18 cellular contexts compared by ENCODE assay signal in the genomic region with DNA sequence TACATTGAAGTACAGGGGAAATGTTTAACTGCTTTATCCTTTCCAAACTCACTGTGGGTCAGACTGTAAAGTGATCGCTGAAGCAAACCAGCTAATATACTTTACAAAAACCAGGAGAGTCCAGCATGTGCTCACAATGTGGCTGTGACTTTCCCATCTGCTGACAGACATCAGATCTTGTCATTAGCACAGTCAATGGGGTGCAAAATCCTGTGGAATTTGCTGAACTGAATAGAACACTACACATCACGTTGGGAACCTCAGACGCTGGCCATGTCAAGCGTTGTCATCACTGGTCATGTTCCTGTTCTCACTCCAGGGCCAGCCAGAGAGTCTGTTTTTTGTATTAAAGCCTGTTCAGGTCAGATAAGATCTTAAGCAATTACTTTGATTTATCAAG.
DNase-seq lines count a peak whose midpoint lies in the region; ATAC-seq, FAIRE-seq and TF ChIP-seq lines count a peak whose summit lies in the region.
"Had no signal": no experiment of that assay in that cellular context is flagged by ENCODE, and none has a peak within 500 bp of the region (broad histone marks: within the 10 kb centered on the region; RNA-seq: fewer than 3 reads in every experiment).

No MANE protein-coding gene starts in this region.

- H3K79me2 ChIP-seq in astrocyte (ENCODE audit: insufficient read depth, low read length) (no peaks in the 10 kb centered on the region), osteoblast (ENCODE audit: insufficient read depth, low read length) (no peaks in the 10 kb centered on the region)

- H3K9me3 Mint-ChIP-seq in astrocyte (ENCODE audit: unreplicated experiment): peaks cover 2% of the 10 kb centered on the region

- no peaks in the 10 kb centered on the region for H3K27me3 Mint-ChIP-seq in astrocyte (ENCODE audit: low read depth, unreplicated experiment)
- H3K27me3 Mint-ChIP-seq: CD4-positive, alpha-beta memory T cell had no signal

- ATAC-seq in Right ventricle myocardium inferior: no peak
- no peak for ATAC-seq in HG03280 (IDR thresholded peaks at IDR 0.05; ENCODE audit: unreplicated experiment)

- H3K4me3 ChIP-seq in cardiac muscle cell: no peak overlapping the region
- no peak overlapping the region for H3K4me3 ChIP-seq in astrocyte (ENCODE audit: insufficient read depth, low read depth, low read length)
- H3K4me3 ChIP-seq in osteoblast (ENCODE audit: insufficient read depth, low read length): no peak overlapping the region

- FAIRE-seq in astrocyte (lab: Jason Lieb, UNC): peak; percentile 41
- FAIRE-seq: G401.6, GM12892 had no signal

- H3K36me3 ChIP-seq in cardiac muscle cell (no peaks in the 10 kb centered on the region), astrocyte (ENCODE audit: insufficient read depth, low read length) (no peaks in the 10 kb centered on the region), osteoblast (ENCODE audit: insufficient read depth, low read length) (no peaks in the 10 kb centered on the region)

- intact Hi-C loops in Right ventricle myocardium inferior (cut with DNase I): no loop called here

- H3K4me1 Mint-ChIP-seq in astrocyte (ENCODE audit: low read depth, unreplicated experiment): no peaks in the 10 kb centered on the region
- H3K4me1 Mint-ChIP-seq: CD4-positive, alpha-beta memory T cell had no signal

- H3K9ac ChIP-seq in astrocyte (ENCODE audit: low read length): no peak overlapping the region

- no peak overlapping the region for H3K4me3 Mint-ChIP-seq in astrocyte (ENCODE audit: unreplicated experiment)
- H3K4me3 Mint-ChIP-seq: CD4-positive, alpha-beta memory T cell had no signal

- H3K9me3 ChIP-seq in cardiac muscle cell (ENCODE audit: low read depth) (no peaks in the 10 kb centered on the region), astrocyte (ENCODE audit: insufficient read depth, low read depth, low read length) (no peaks in the 10 kb centered on the region), osteoblast (ENCODE audit: low read depth, low read length) (no peaks in the 10 kb centered on the region)
- H3K9me3 ChIP-seq: Caco-2 had no signal

- H4K20me1 ChIP-seq in astrocyte (ENCODE audit: insufficient read depth, low read length) (no peaks in the 10 kb centered on the region), osteoblast (ENCODE audit: insufficient read depth, low read length) (no peaks in the 10 kb centered on the region)

- peak overlapping the region; percentile 21 for H3K27ac Mint-ChIP-seq in astrocyte (ENCODE audit: unreplicated experiment)
- H3K27ac Mint-ChIP-seq: CD4-positive, alpha-beta memory T cell had no signal

- H3K27ac ChIP-seq in cardiac muscle cell: peak overlapping the region; percentile 35
- H3K27ac ChIP-seq in astrocyte (ENCODE audit: low read depth, low read length): no peak overlapping the region
- H3K27ac ChIP-seq in osteoblast (ENCODE audit: low read depth, low read length): no peak overlapping the region

- no peaks in the 10 kb centered on the region for H3K36me3 Mint-ChIP-seq in astrocyte (ENCODE audit: low read depth, unreplicated experiment)
- H3K36me3 Mint-ChIP-seq: CD4-positive, alpha-beta memory T cell had no signal

- H3K27me3 ChIP-seq in cardiac muscle cell (no peaks in the 10 kb centered on the region), astrocyte (ENCODE audit: insufficient read depth, low read length) (no peaks in the 10 kb centered on the region), osteoblast (ENCODE audit: insufficient read depth, low read length) (no peaks in the 10 kb centered on the region)

- DNase-seq in cardiac muscle cell (ENCODE audit: low read depth in 1 of 2, low spot score in 1 of 2) (peak in 1 of 2 donors; percentile 21), Right ventricle myocardium inferior (ENCODE audit: missing footprints) (no peak), astrocyte (ENCODE audit: low read depth) (no peak), left kidney (ENCODE audit: low read depth, low spot score) (peak; percentile 24), osteoblast (ENCODE audit: insufficient read length, low spot score, missing footprints) (peak; percentile 3), NCI-H2107 treated with DMSO at 0.1 percent for 48 hours (lab: John Stamatoyannopoulos, UW; ENCODE audit: unreplicated experiment) (no peak), HT-29 (ENCODE audit: low spot score) (no peak)
- DNase-seq: C1 segment of cervical spinal cord; Caco-2; CD4-positive, alpha-beta memory T cell; DMS153; DND-41; GOT3; H7; HCEC 1CT had no signal

- H3K4me2 ChIP-seq in astrocyte (ENCODE audit: low read length) (no peak overlapping the region), osteoblast (ENCODE audit: insufficient read depth, low read length) (no peak overlapping the region)

- H3K4me1 ChIP-seq in cardiac muscle cell (ENCODE audit: low read depth): no peaks in the 10 kb centered on the region
- H3K4me1 ChIP-seq in astrocyte (ENCODE audit: insufficient read depth, low read length): no peaks in the 10 kb centered on the region
- no peaks in the 10 kb centered on the region for H3K4me1 ChIP-seq in osteoblast (ENCODE audit: insufficient read depth, low read length)
- H3K4me1 ChIP-seq: Caco-2 had no signal

- no peak overlapping the region for H2AFZ ChIP-seq in astrocyte (ENCODE audit: low read depth, low read length)
- H2AFZ ChIP-seq in osteoblast (ENCODE audit: low read length): no peak overlapping the region

- TF ChIP-seq CTCF in cardiac muscle cell (IDR thresholded peaks at IDR 0.05; ENCODE audit: low read depth, low read length) (no peak), astrocyte (IDR thresholded peaks at IDR 0.05; ENCODE audit: insufficient read depth, low read depth, low read length) (no peak), osteoblast (IDR thresholded peaks at IDR 0.05; ENCODE audit: extremely low read depth, low read depth, low read length) (no peak)

Comparison
In these comparisons a context has a peak if more than half of its experiments do, and no peak if none do; other contexts are left out.
1. DNase-seq: peak in left kidney (single experiment) and osteoblast (single experiment); none in Right ventricle myocardium inferior (single experiment), astrocyte (single experiment), NCI-H2107 treated with DMSO at 0.1 percent for 48 hours (single experiment) and HT-29 (single experiment).